Comparison of ENCODE assay signal across 8 cellular contexts in the genomic region with DNA sequence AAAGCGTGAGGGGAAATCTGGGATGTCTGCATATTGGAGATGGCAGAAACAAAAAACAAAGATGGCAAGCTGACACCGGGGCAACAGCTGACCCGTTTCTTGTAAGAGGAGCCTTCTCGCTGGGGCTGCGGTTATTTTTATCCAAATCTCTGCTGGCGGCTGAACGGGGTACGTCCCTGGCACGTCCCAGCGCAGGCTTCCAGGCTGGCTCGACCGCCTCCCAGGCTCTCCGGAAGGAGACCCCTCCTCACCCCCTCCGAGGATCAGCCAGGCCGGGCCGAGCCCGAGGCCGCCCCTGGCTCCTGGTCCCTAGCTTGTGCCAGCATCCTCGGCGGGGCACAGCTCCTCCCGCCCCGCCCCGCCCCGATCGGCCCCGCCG. TPM values are rescaled to one million over a fixed set of nuclear protein-coding genes. Genes with fewer than 3 reads are reported as not detected.
DNase-seq lines count a peak whose midpoint lies in the region; ATAC-seq and TF ChIP-seq lines count a peak whose summit lies in the region.

No MANE protein-coding gene starts in this region.

- no peak overlapping the region for H3K27ac ChIP-seq in CD4-positive, CD25-positive, alpha-beta regulatory T cell (ENCODE audit: insufficient read depth, low read length, poor library complexity, severe bottlenecking)
- peak overlapping the region; percentile 42 to 72 (median 70) for H3K27ac ChIP-seq in Peyer's patch
- H3K27ac ChIP-seq in subcutaneous abdominal adipose tissue (ENCODE audit: low read depth, low read length) = no peak overlapping the region

- H3K4me3 ChIP-seq in CD4-positive, CD25-positive, alpha-beta regulatory T cell (ENCODE audit: low read depth, low read length) = peak overlapping the region; percentile 75
- H3K4me3 ChIP-seq in Peyer's patch (peak overlapping the region; percentile 78 to 92 (median 86)), lower leg skin (ENCODE audit: low read depth, poor library complexity, severe bottlenecking) (peak overlapping the region; percentile 65), subcutaneous abdominal adipose tissue (ENCODE audit: low read depth in 1 of 5, low read length in 5 of 5) (peak overlapping the region; percentile 76 to 88 (median 78))

- TF ChIP-seq CTCF in Peyer's patch (IDR thresholded peaks at IDR 0.05) (no peak), lower leg skin (IDR thresholded peaks at IDR 0.05) (no peak)

- peak in 1 of 3 donors; percentile 45 for DNase-seq in CD4-positive, CD25-positive, alpha-beta regulatory T cell
- DNase-seq in Peyer's patch = peak in 1 of 3 donors; percentile 60
- peak; percentile 36 for DNase-seq in dedifferentiated amniotic fluid mesenchymal stem cell (ENCODE audit: extremely low spot score)
- DNase-seq in lower leg skin (ENCODE audit: low spot score in 2 of 2) = no peak
- DNase-seq in SKM-1 treated with dmso at 0.1 percent for 144 hours (lab: John Stamatoyannopoulos, UW; ENCODE audit: unreplicated experiment) = no peak

- H3K4me1 ChIP-seq in CD4-positive, CD25-positive, alpha-beta regulatory T cell (ENCODE audit: control insufficient read depth, insufficient read depth, low read length, poor library complexity, severe bottlenecking) = peaks cover 12% of the 10 kb centered on the region
- H3K4me1 ChIP-seq in Peyer's patch (peaks cover 0 to 14% (median 2%) of the 10 kb centered on the region in 4 donors), subcutaneous abdominal adipose tissue (ENCODE audit: control insufficient read depth in 5 of 5, insufficient read depth in 5 of 5, low read length in 5 of 5) (peaks cover 0 to 29% (median 27%) of the 10 kb centered on the region in 5 donors)

- H3K27me3 Mint-ChIP-seq in CD4-positive, CD25-positive, alpha-beta regulatory T cell = peaks cover 29% of the 10 kb centered on the region

- intact Hi-C loops in lower leg skin (cut with DNase I; ENCODE audit: low total_unique reads) = no loop called here

- peaks cover 0 to 2% (median 0%) of the 10 kb centered on the region in 7 donors for H3K9me3 Mint-ChIP-seq in CD4-positive, CD25-positive, alpha-beta regulatory T cell

- H3K27ac Mint-ChIP-seq in CD4-positive, CD25-positive, alpha-beta regulatory T cell = peak overlapping the region; percentile 65 to 76 (median 72)

- H3K9ac ChIP-seq in subcutaneous abdominal adipose tissue (ENCODE audit: low read length in 5 of 5) = peak overlapping the region in 4 of 5 donors; percentile 55 to 75 (median 65)

- H3K36me3 Mint-ChIP-seq in CD4-positive, CD25-positive, alpha-beta regulatory T cell = peaks cover 3% of the 10 kb centered on the region

- no peaks in the 10 kb centered on the region for H3K36me3 ChIP-seq in CD4-positive, CD25-positive, alpha-beta regulatory T cell (ENCODE audit: control insufficient read depth, insufficient read depth, low read length)
- H3K36me3 ChIP-seq in Peyer's patch = no peaks in the 10 kb centered on the region
- peaks cover 0 to 3% (median 0%) of the 10 kb centered on the region in 5 donors for H3K36me3 ChIP-seq in subcutaneous abdominal adipose tissue (ENCODE audit: control insufficient read depth in 5 of 5, insufficient read depth in 5 of 5, low read length in 5 of 5)

- H3K9me3 ChIP-seq in CD4-positive, CD25-positive, alpha-beta regulatory T cell (ENCODE audit: control insufficient read depth in 2 of 2, low read length in 2 of 2) = no peaks in the 10 kb centered on the region
- H3K9me3 ChIP-seq in Peyer's patch (no peaks in the 10 kb centered on the region), subcutaneous abdominal adipose tissue (ENCODE audit: control insufficient read depth in 5 of 5, low read length in 5 of 5) (no peaks in the 10 kb centered on the region)

- TF ChIP-seq POLR2A in Peyer's patch (IDR thresholded peaks at IDR 0.05) (no peak), lower leg skin (IDR thresholded peaks at IDR 0.05) (no peak)

- H3K4me3 Mint-ChIP-seq in CD4-positive, CD25-positive, alpha-beta regulatory T cell = peak overlapping the region; percentile 83 to 93 (median 87)

- H3K4me1 Mint-ChIP-seq in CD4-positive, CD25-positive, alpha-beta regulatory T cell = peaks cover 10 to 41% (median 23%) of the 10 kb centered on the region in 4 donors

- WGBS in lower leg skin, 2 donors = 0 to 1% methylated on average over 18 to 20 of the region's 27 CpGs

- H3K27me3 ChIP-seq in CD4-positive, CD25-positive, alpha-beta regulatory T cell (ENCODE audit: control insufficient read depth, insufficient read depth, low read length) = peaks cover 14% of the 10 kb centered on the region
- no peaks in the 10 kb centered on the region for H3K27me3 ChIP-seq in Peyer's patch
- H3K27me3 ChIP-seq in subcutaneous abdominal adipose tissue (ENCODE audit: control insufficient read depth in 5 of 5, insufficient read depth in 4 of 5, low read length in 5 of 5) = no peaks in the 10 kb centered on the region

- peak; percentile 36 to 42 for ATAC-seq in CD4-positive, CD25-positive, alpha-beta regulatory T cell (ENCODE audit: low read depth in 2 of 2)
- peak; percentile 68 for ATAC-seq in GM19025 (IDR thresholded peaks at IDR 0.05; ENCODE audit: low read depth, unreplicated experiment)
- ATAC-seq in HG03135 (IDR thresholded peaks at IDR 0.05; ENCODE audit: unreplicated experiment) = peak; percentile 51

RNA-seq across cellular contexts. Expression of gene SGCB, which starts 0.4 kb away (rescaled TPM):
- total RNA-seq in CD4-positive, CD25-positive, alpha-beta regulatory T cell = 6.1 TPM
- 1 to 10 TPM; 3.6 to 8.3 (median 6.0) TPM for polyA plus RNA-seq in CD4-positive, CD25-positive, alpha-beta regulatory T cell
- total RNA-seq in Peyer's patch (10 to 100 TPM; 13.0 to 33.8 (median 21.5) TPM), lower leg skin (1 to 10 TPM; 5.6 to 9.0 (median 6.8) TPM)

RNA-seq across cellular contexts. Expression of gene SPATA18, which starts 13.4 kb away (rescaled TPM):
- total RNA-seq in CD4-positive, CD25-positive, alpha-beta regulatory T cell = not detected
- polyA plus RNA-seq in CD4-positive, CD25-positive, alpha-beta regulatory T cell = not detected
- total RNA-seq in Peyer's patch = 10 to 100 TPM in 1 of 4 donors, 1 to 10 TPM in 3; 3.4 to 10.3 (median 4.3) TPM
- 10 to 100 TPM in 3 of 4 donors, 1 to 10 TPM in 1; 8.5 to 31.8 (median 11.8) TPM for total RNA-seq in lower leg skin

RNA-seq across cellular contexts. Expression of gene LRRC66, which starts 17.6 kb away (rescaled TPM):
- 0.37 TPM for total RNA-seq in CD4-positive, CD25-positive, alpha-beta regulatory T cell
- polyA plus RNA-seq in CD4-positive, CD25-positive, alpha-beta regulatory T cell = not detected
- total RNA-seq in Peyer's patch = 10 to 100 TPM in 3 of 4 donors, 1 to 10 TPM in 1; 1.7 to 53.4 (median 36.9) TPM
- total RNA-seq in lower leg skin = not detected

Comparison
In these comparisons a context has a peak if more than half of its experiments do, and no peak if none do; other contexts are left out.
1. H3K27ac ChIP-seq: peak in Peyer's patch (4 of 4); none in CD4-positive, CD25-positive, alpha-beta regulatory T cell (single experiment) and subcutaneous abdominal adipose tissue (single experiment).
2. Peak in every context shown above with its lines, with median percentiles within 50 percentile points of each other: ATAC-seq and H3K4me3 ChIP-seq.